Comparison of ENCODE assay signal across 26 cellular contexts in genomic region chr12:100688451-100688864, GRCh38.
DNase-seq lines count a peak whose midpoint lies in the region; ATAC-seq and TF ChIP-seq lines count a peak whose summit lies in the region.
"Had no signal": no experiment of that assay in that cellular context is flagged by ENCODE, and none has a peak within 500 bp of the region (broad histone marks: within the 10 kb centered on the region; RNA-seq: fewer than 3 reads in every experiment).

No MANE protein-coding gene starts in this region.

- H3K9me3 ChIP-seq in A673 (ENCODE audit: low read depth, low read length, poor library complexity, severe bottlenecking) (peaks cover 10% of the 10 kb centered on the region), HCT116 (ENCODE audit: control insufficient read depth in 1 of 2, insufficient read depth in 1 of 2, low read depth in 1 of 2, low read length in 2 of 2) (peaks cover 0 to 9% of the 10 kb centered on the region in 2 experiments; a peak in 2 of 4 replicates)
- H3K9me3 ChIP-seq: adrenal gland, neutrophil, vagina had no signal

- TF ChIP-seq POLR2A in HCT116 (IDR thresholded peaks at IDR 0.05; ENCODE audit: borderline replicate concordance, extremely low read depth, insufficient read depth, insufficient read length) = no peak

- H3K27me3 Mint-ChIP-seq in endothelial cell (ENCODE audit: unreplicated experiment) = no peaks in the 10 kb centered on the region

- H3K9me3 Mint-ChIP-seq in endothelial cell (ENCODE audit: unreplicated experiment) = peaks cover 9% of the 10 kb centered on the region

- no peak overlapping the region for H2AFZ ChIP-seq in HCT116 (ENCODE audit: low read depth, low read length, poor library complexity, severe bottlenecking)

- H4K20me1 ChIP-seq in HCT116 (ENCODE audit: insufficient read depth) = no peaks in the 10 kb centered on the region

- no peak for TF ChIP-seq RAD21 in HCT116 (IDR thresholded peaks at IDR 0.05; ENCODE audit: low read depth)

- H3K9ac ChIP-seq in HCT116 (ENCODE audit: low read length) = no peak overlapping the region

- TF ChIP-seq CTCF in A673 (conservative IDR thresholded peaks at IDR 0.05; ENCODE audit: low read depth, low read length) (no peak), HCT116 (IDR thresholded peaks at IDR 0.05 in 2 of 3, conservative IDR thresholded peaks at IDR 0.05 in 1 of 3; ENCODE audit: borderline replicate concordance in 1 of 3, insufficient read depth in 1 of 3, low read depth in 2 of 3, low read length in 2 of 3) (no peak), choroid plexus epithelial cell (conservative IDR thresholded peaks at IDR 0.05; ENCODE audit: low read depth, low read length) (no peak), endothelial cell (IDR thresholded peaks at IDR 0.05; ENCODE audit: unreplicated experiment) (no peak)

- no peak overlapping the region for H3K27ac Mint-ChIP-seq in endothelial cell (ENCODE audit: unreplicated experiment)
- H3K27ac Mint-ChIP-seq: CD14-positive monocyte had no signal

- no peaks in the 10 kb centered on the region for H3K27me3 ChIP-seq in A673 (replicated peaks; ENCODE audit: insufficient read depth, low read depth, low read length, poor library complexity)
- no peaks in the 10 kb centered on the region for H3K27me3 ChIP-seq in HCT116 (ENCODE audit: insufficient read depth, low read length)
- H3K27me3 ChIP-seq: adrenal gland, cardiac muscle cell, dorsolateral prefrontal cortex, neutrophil, spleen, vagina had no signal

- intact Hi-C loops in A673 (cut with micrococcal nuclease; ENCODE audit: unreplicated experiment) = no loop called here
- intact Hi-C loops in HCT116 (cut with micrococcal nuclease) = no loop called here

- peaks cover 6% of the 10 kb centered on the region for H3K36me3 Mint-ChIP-seq in endothelial cell (ENCODE audit: low read depth, unreplicated experiment)
- H3K36me3 Mint-ChIP-seq: CD14-positive monocyte had no signal

- POLR2A ChIA-PET in A673 (lab: Charles Lee; ENCODE audit: low non-redundant PET) (no interaction called here), HCT116 (lab: Charles Lee) (no interaction called here)

- BruUV-seq in A673 (replicated peaks; lab: Mats Ljungman, UMichigan) (no TSS peak), HCT116 (replicated peaks; lab: Mats Ljungman, UMichigan) (no TSS peak)

- CTCF ChIA-PET in A673 (lab: Charles Lee) = interaction anchor here (1.0 kb wide), 1 partner anchor 16 kb away, joined by 4 read pairs; no protein-coding TSS in a partner anchor
- CTCF ChIA-PET in HCT116 (lab: Charles Lee) = no interaction called here

- 0 out of 2 replicates have a peak, but pooled peaks have one; percentile 20 for ATAC-seq in HCT116
- ATAC-seq in HG03097 (IDR thresholded peaks at IDR 0.05; ENCODE audit: low FRiP score, unreplicated experiment) = no peak
- ATAC-seq: left ventricle myocardium superior had no signal

- H3K36me3 ChIP-seq in A673 (ENCODE audit: insufficient read depth, low read length, poor library complexity, severe bottlenecking) (no peaks in the 10 kb centered on the region), HCT116 (ENCODE audit: control insufficient read depth in 1 of 2, insufficient read depth in 2 of 2, low read length in 2 of 2) (no peaks in the 10 kb centered on the region)
- H3K36me3 ChIP-seq: adrenal gland, cardiac muscle cell, neutrophil, spleen, vagina had no signal

- H3K4me1 Mint-ChIP-seq in endothelial cell (ENCODE audit: unreplicated experiment) = no peaks in the 10 kb centered on the region
- H3K4me1 Mint-ChIP-seq: CD14-positive monocyte had no signal

- RAD21 ChIA-PET in HCT116 (lab: Charles Lee; ENCODE audit: low non-redundant PET in 1 of 2, low total read pairs in 2 of 2, uncharacterized antibody in 2 of 2, unreplicated experiment in 2 of 2) = no interaction called here

- H3K4me2 ChIP-seq in HCT116 (ENCODE audit: low read length) = peak overlapping the region; percentile 26; the same call in 1 of the 2 replicates

- H3K4me3 Mint-ChIP-seq in endothelial cell (ENCODE audit: unreplicated experiment) = no peak overlapping the region
- H3K4me3 Mint-ChIP-seq: CD14-positive monocyte had no signal

- H3K4me3 ChIP-seq in A673 (ENCODE audit: low read depth, low read length, poor library complexity, severe bottlenecking) (no peak overlapping the region), HCT116 (replicated peaks in 1 of 2; ENCODE audit: low read depth in 1 of 2, low read length in 2 of 2) (no peak overlapping the region), choroid plexus epithelial cell (ENCODE audit: low read depth, low read length) (no peak overlapping the region)
- H3K4me3 ChIP-seq: adrenal gland, cardiac muscle cell, dorsolateral prefrontal cortex, spleen, vagina had no signal

- H3K27ac ChIP-seq in A673 (ENCODE audit: low read depth, low read length, poor library complexity, severe bottlenecking) (no peak overlapping the region), HCT116 (ENCODE audit: low read depth, low read length) (no peak overlapping the region)
- H3K27ac ChIP-seq: adrenal gland, cardiac muscle cell, dorsolateral prefrontal cortex, neutrophil, spleen, vagina had no signal

- DNase-seq in A673 (ENCODE audit: low spot score) = peak; percentile 44
- DNase-seq in HCT116 (ENCODE audit: low read depth, low spot score) = no peak
- DNase-seq in NCI-H510A (lab: John Stamatoyannopoulos, UW) = peak; percentile 17
- DNase-seq in choroid plexus epithelial cell (ENCODE audit: low read depth) = peak; percentile 43
- DNase-seq in D341Med (ENCODE audit: low spot score) = no peak
- DNase-seq in activated CD4-positive, alpha-beta T cell treated with anti-CD3 and anti-CD28 coated beads, Interleukin-2, amount 50 U/mL, for 4 hours = no peak
- no peak for DNase-seq in endothelial cell (ENCODE audit: low spot score)
- DNase-seq: ACHN; activated CD4-positive, alpha-beta T cell treated with anti-CD3 and anti-CD28 coated beads for 48 hours; activated CD8-positive, alpha-beta memory T cell treated with anti-CD3 and anti-CD28 coated beads, Interleukin-2, amount 50 U/mL, for 4 hours; activated effector memory CD4-positive, alpha-beta T cell treated with anti-CD3 and anti-CD28 coated beads, Interleukin-2, amount 50 U/mL, for 16 hours; adrenal gland; dorsolateral prefrontal cortex; KG1; left ventricle myocardium superior; NCI-H1092 treated with DMSO at 0.1 percent for 48 hours; NCI-H2171 treated with DMSO at 0.1 percent for 48 hours; NK-92 treated with Interleukin-12 subunit alpha and Interleukin-12 subunit beta, amount 100 ng/mL, for 24 hours; spleen; stimulated activated CD4-positive, alpha-beta T cell treated with anti-CD3 and anti-CD28 coated beads, Interleukin-4, amount 100 ng/mL, for 4 hours; SW 1271 had no signal

- H3K79me2 ChIP-seq in HCT116 (ENCODE audit: insufficient read depth, low read length) = no peaks in the 10 kb centered on the region

- no peaks in the 10 kb centered on the region for H3K4me1 ChIP-seq in A673 (ENCODE audit: insufficient read depth, low read length, poor library complexity, severe bottlenecking)
- peaks cover 6 to 12% of the 10 kb centered on the region in 2 experiments for H3K4me1 ChIP-seq in HCT116 (ENCODE audit: control insufficient read depth in 1 of 2, insufficient read depth in 2 of 2, low read length in 2 of 2)
- H3K4me1 ChIP-seq: adrenal gland, spleen, vagina had no signal

- no peaks in the 10 kb centered on the region for H3K9me2 ChIP-seq in HCT116 (ENCODE audit: insufficient read depth)

TF ChIP-seq in HCT116, 20 proteins besides CTCF, POLR2A, EP300 and RAD21 (continues in another document):
- TF ChIP-seq EZH2 (IDR thresholded peaks at IDR 0.05) = no peak
- TF ChIP-seq CBX3 (IDR thresholded peaks at IDR 0.05; ENCODE audit: low read depth) = no peak
- TF ChIP-seq TCF7L2 (IDR thresholded peaks at IDR 0.05; ENCODE audit: borderline replicate concordance, extremely low read depth, insufficient read depth, insufficient read length) = no peak
- TF ChIP-seq POLR2AphosphoS5 (IDR thresholded peaks at IDR 0.05; ENCODE audit: low read depth, low read length) = no peak
- TF ChIP-seq MAX (IDR thresholded peaks at IDR 0.05) = no peak
- TF ChIP-seq SRF (IDR thresholded peaks at IDR 0.05; ENCODE audit: low read depth) = no peak
- TF ChIP-seq, protein P1, sequence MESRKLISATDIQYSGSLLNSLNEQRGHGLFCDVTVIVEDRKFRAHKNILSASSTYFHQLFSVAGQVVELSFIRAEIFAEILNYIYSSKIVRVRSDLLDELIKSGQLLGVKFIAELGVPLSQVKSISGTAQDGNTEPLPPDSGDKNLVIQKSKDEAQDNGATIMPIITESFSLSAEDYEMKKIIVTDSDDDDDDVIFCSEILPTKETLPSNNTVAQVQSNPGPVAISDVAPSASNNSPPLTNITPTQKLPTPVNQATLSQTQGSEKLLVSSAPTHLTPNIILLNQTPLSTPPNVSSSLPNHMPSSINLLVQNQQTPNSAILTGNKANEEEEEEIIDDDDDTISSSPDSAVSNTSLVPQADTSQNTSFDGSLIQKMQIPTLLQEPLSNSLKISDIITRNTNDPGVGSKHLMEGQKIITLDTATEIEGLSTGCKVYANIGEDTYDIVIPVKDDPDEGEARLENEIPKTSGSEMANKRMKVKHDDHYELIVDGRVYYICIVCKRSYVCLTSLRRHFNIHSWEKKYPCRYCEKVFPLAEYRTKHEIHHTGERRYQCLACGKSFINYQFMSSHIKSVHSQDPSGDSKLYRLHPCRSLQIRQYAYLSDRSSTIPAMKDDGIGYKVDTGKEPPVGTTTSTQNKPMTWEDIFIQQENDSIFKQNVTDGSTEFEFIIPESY (IDR thresholded peaks at IDR 0.05; ENCODE audit: extremely low read depth, insufficient replicate concordance, low read length) = no peak
- no peak for TF ChIP-seq JUND (IDR thresholded peaks at IDR 0.05)
- no peak for TF ChIP-seq SIN3A (IDR thresholded peaks at IDR 0.05; ENCODE audit: low read depth)

Comparison
In these comparisons a context has a peak if more than half of its experiments do, and no peak if none do; other contexts are left out.
1. DNase-seq: peak in A673 (single experiment), NCI-H510A (single experiment) and choroid plexus epithelial cell (single experiment); none in HCT116 (single experiment), D341Med (single experiment), activated CD4-positive, alpha-beta T cell treated with anti-CD3 and anti-CD28 coated beads, Interleukin-2, amount 50 U/mL, for 4 hours (0 of 2) and endothelial cell (single experiment).